Comparison of ENCODE assay signal across 25 cellular contexts in the genomic region with DNA sequence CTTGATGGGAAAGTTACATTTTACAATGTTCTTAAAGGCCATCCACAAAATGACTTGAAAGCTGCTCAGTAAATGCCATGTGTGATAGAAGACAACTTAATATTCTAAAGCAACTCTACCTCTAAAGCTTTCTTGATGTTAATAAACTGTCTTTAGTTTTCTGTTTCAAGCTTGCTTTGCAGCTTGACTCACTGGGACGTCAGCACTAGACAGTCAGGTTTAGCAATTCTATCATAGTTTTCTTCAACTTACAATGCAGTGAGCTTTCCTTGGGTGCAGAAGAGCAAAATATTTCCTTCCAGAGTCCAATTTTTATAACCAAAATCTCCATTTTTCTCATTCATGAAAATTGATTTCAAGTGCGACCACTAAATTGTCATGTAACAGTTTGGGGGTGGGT.
"Had no signal": no experiment of that assay in that cellular context is flagged by ENCODE, and none has a peak within 500 bp of the region (broad histone marks: within the 10 kb centered on the region; RNA-seq: fewer than 3 reads in every experiment).

No MANE protein-coding gene starts in this region.

- H3K9me3 Mint-ChIP-seq: natural killer cell treated with Interleukin-12 subunit alpha and Interleukin-12 subunit beta and Interleukin-15 and Interleukin-18, amount 100 ng/mL, for 72 hours; stimulated activated memory B cell treated with anti-CD40 and anti-IgM and Interleukin-4, amounts not matched to agents 10 μg/mL and 1 μg/mL and 100 μg/mL, for 72 hours; stimulated activated naive CD8-positive, alpha-beta T cell treated with anti-CD3 and anti-CD28 coated beads, Interleukin-15, amount 100 ng/mL, for 72 hours; type B pancreatic cell had no signal

- H3K4me3 Mint-ChIP-seq: naive thymus-derived CD4-positive, alpha-beta T cell; natural killer cell treated with Interleukin-12 subunit alpha and Interleukin-12 subunit beta and Interleukin-15 and Interleukin-18, amount 100 ng/mL, for 72 hours; stimulated activated memory B cell treated with anti-CD40 and anti-IgM and Interleukin-4, amounts not matched to agents 10 μg/mL and 1 μg/mL and 100 μg/mL, for 72 hours; stimulated activated naive CD8-positive, alpha-beta T cell treated with anti-CD3 and anti-CD28 coated beads, Interleukin-15, amount 100 ng/mL, for 72 hours; type B pancreatic cell had no signal

- H3K36me3 Mint-ChIP-seq: naive thymus-derived CD4-positive, alpha-beta T cell; natural killer cell treated with Interleukin-12 subunit alpha and Interleukin-12 subunit beta and Interleukin-15 and Interleukin-18, amount 100 ng/mL, for 72 hours; stimulated activated memory B cell treated with anti-CD40 and anti-IgM and Interleukin-4, amounts not matched to agents 10 μg/mL and 1 μg/mL and 100 μg/mL, for 72 hours; type B pancreatic cell had no signal

- H3K27ac Mint-ChIP-seq: naive thymus-derived CD4-positive, alpha-beta T cell; natural killer cell treated with Interleukin-12 subunit alpha and Interleukin-12 subunit beta and Interleukin-15 and Interleukin-18, amount 100 ng/mL, for 72 hours; progenitor cell of endocrine pancreas; stimulated activated memory B cell treated with anti-CD40 and anti-IgM and Interleukin-4, amounts not matched to agents 10 μg/mL and 1 μg/mL and 100 μg/mL, for 72 hours; stimulated activated naive CD8-positive, alpha-beta T cell treated with anti-CD3 and anti-CD28 coated beads, Interleukin-15, amount 100 ng/mL, for 72 hours; type B pancreatic cell had no signal

- H3K9me3 ChIP-seq: left lung, mucosa of descending colon, ovary, right atrium auricular region, right lobe of liver, tibial nerve, vagina had no signal

- H3K27me3 ChIP-seq: left lung, ovary, right atrium auricular region, right lobe of liver, tibial nerve, vagina had no signal

- H3K4me2 ChIP-seq: smooth muscle cell had no signal

- DNase-seq: hippocampal formation; kidney glomerular epithelial cell; left cardiac atrium; left lung; midbrain; mucosa of descending colon; naive thymus-derived CD4-positive, alpha-beta T cell; ovary; right lobe of liver; stimulated activated CD4-positive, alpha-beta T cell treated with anti-CD3 and anti-CD28 coated beads, Interleukin-1b, Interleukin-23, amount 100 ng/mL, for 48 hours; stimulated activated CD4-positive, alpha-beta T cell treated with anti-CD3 and anti-CD28 coated beads, Interleukin-2, amount 100 ng/mL, for 48 hours; stimulated activated CD4-positive, alpha-beta T cell treated with anti-CD3 and anti-CD28 coated beads, Interleukin-4, amount 100 ng/mL, for 4 hours; stimulated activated CD8-positive, alpha-beta memory T cell treated with anti-CD3 and anti-CD28 coated beads, Interleukin-4, amount 100 ng/mL, for 48 hours; stimulated activated naive CD4-positive, alpha-beta T cell treated with Interleukin-2 at 50 U/mL for 16 hours; stimulated activated naive CD8-positive, alpha-beta T cell treated with anti-CD3 and anti-CD28 coated beads, Interleukin-15, amount 100 ng/mL, for 72 hours; substantia nigra had no signal

- H3K27me3 Mint-ChIP-seq: progenitor cell of endocrine pancreas; stimulated activated memory B cell treated with anti-CD40 and anti-IgM and Interleukin-4, amounts not matched to agents 10 μg/mL and 1 μg/mL and 100 μg/mL, for 72 hours; stimulated activated naive CD8-positive, alpha-beta T cell treated with anti-CD3 and anti-CD28 coated beads, Interleukin-15, amount 100 ng/mL, for 72 hours; type B pancreatic cell had no signal

- ATAC-seq: left cardiac atrium; left lung; mucosa of descending colon; naive thymus-derived CD4-positive, alpha-beta T cell; natural killer cell treated with Interleukin-12 subunit alpha and Interleukin-12 subunit beta and Interleukin-15 and Interleukin-18, amount 100 ng/mL, for 72 hours; right lobe of liver; stimulated activated memory B cell treated with anti-CD40 and anti-IgM and Interleukin-4, amounts not matched to agents 10 μg/mL and 1 μg/mL and 100 μg/mL, for 72 hours; stimulated activated naive CD8-positive, alpha-beta T cell treated with anti-CD3 and anti-CD28 coated beads, Interleukin-15, amount 100 ng/mL, for 72 hours had no signal

- H3K4me1 Mint-ChIP-seq: naive thymus-derived CD4-positive, alpha-beta T cell; stimulated activated naive CD8-positive, alpha-beta T cell treated with anti-CD3 and anti-CD28 coated beads, Interleukin-15, amount 100 ng/mL, for 72 hours had no signal

- H3K27ac ChIP-seq: left lung, ovary, right atrium auricular region, right lobe of liver, tibial nerve, vagina had no signal

- H3K4me3 ChIP-seq: left lung, lung, mucosa of descending colon, ovary, right atrium auricular region, right lobe of liver, smooth muscle cell, tibial nerve, vagina had no signal

- H3K4me1 ChIP-seq: left lung, right atrium auricular region, right lobe of liver, tibial nerve, vagina had no signal

- H3K36me3 ChIP-seq: left lung, ovary, right atrium auricular region, right lobe of liver, tibial nerve, vagina had no signal
